ENCODE assay signal across 13 cellular contexts in the genomic region with DNA sequence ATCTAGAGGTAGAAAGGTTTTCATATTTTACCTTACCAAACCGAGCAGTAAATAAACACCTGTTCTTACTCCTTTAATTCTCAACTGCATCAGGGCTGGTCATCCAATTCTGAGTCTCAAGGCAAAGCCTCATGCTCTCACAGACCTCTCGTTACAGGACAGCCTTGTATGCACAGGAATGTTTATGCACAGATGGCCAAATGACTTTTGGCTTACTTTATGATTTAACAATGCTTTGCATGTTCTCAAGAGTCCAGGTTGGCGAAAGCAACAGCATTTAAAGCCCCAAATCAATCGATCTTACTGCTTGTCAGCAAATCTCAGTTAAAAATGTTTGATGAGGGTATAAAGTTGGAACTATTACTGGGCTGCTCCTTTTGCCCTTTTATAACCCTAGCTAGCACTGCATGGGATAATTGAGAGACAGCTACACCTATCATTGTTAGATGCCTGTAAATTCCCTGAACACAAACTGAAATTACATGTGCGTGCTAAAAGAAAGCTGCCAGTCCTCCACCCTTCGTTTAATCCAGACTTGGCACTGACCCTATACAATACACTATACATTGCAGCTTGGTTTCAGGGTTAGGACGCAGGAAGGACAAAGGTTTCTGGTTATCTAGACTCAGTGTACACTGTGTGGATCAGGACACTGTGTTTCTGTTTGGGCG.
A peak's percentile ranks its signal among the peaks of the same experiment; 100 is the strongest.
DNase-seq lines count a peak whose midpoint lies in the region; ATAC-seq and TF ChIP-seq lines count a peak whose summit lies in the region.
"Had no signal": no experiment of that assay in that cellular context is flagged by ENCODE, and none has a peak within 500 bp of the region (broad histone marks: within the 10 kb centered on the region; RNA-seq: fewer than 3 reads in every experiment).

No MANE protein-coding gene starts in this region.

- H3K9me2 ChIP-seq in GM23248 (ENCODE audit: insufficient read depth), result no peaks in the 10 kb centered on the region

- POLR2A ChIA-PET in CD8-positive, alpha-beta T cell (lab: Charles Lee), result no interaction called here

- no peaks in the 10 kb centered on the region for H3F3A ChIP-seq in GM23248 (ENCODE audit: insufficient read depth)

- no peak for ATAC-seq in CD8-positive, alpha-beta T cell
- ATAC-seq: activated naive CD8-positive, alpha-beta T cell treated with anti-CD3 and anti-CD28 coated beads, Interleukin-2, amount 50 U/mL, for 24 hours; HCT116 had no signal

- DNase-seq in GM23248 (peak; percentile 18), choroid plexus epithelial cell (ENCODE audit: low read depth) (peak; percentile 19), kidney glomerular epithelial cell (lab: John Stamatoyannopoulos, UW) (peak; percentile 48), iPS-NIHi7 (ENCODE audit: extremely low spot score) (no peak), Kasumi-1 (lab: John Stamatoyannopoulos, UW) (no peak)
- DNase-seq in activated CD4-positive, alpha-beta T cell treated with anti-CD3 and anti-CD28 coated beads, Interleukin-2, amount 50 U/mL, for 4 hours, result no peak
- no peak for DNase-seq in CD8-positive, alpha-beta T cell
- DNase-seq: activated naive CD8-positive, alpha-beta T cell treated with anti-CD3 and anti-CD28 coated beads, Interleukin-2, amount 50 U/mL, for 24 hours; natural killer cell; NCI-H774 had no signal

- no peak overlapping the region for H3K4me2 ChIP-seq in GM23248 (ENCODE audit: unreplicated experiment)

- peaks cover 6% of the 10 kb centered on the region for H3K27me3 Mint-ChIP-seq in CD8-positive, alpha-beta T cell (ENCODE audit: low read depth)
- H3K27me3 Mint-ChIP-seq: activated naive CD8-positive, alpha-beta T cell treated with anti-CD3 and anti-CD28 coated beads, Interleukin-2, amount 50 U/mL, for 24 hours; B cell had no signal

- no peak for TF ChIP-seq CTCF in choroid plexus epithelial cell (conservative IDR thresholded peaks at IDR 0.05; ENCODE audit: low read depth, low read length)
- no peak for TF ChIP-seq CTCF in CD8-positive, alpha-beta T cell (IDR thresholded peaks at IDR 0.05)

- H3K27me3 ChIP-seq in GM23248 (replicated peaks; ENCODE audit: insufficient read depth) (no peaks in the 10 kb centered on the region; the same call in 1 of the 2 replicates), rectal smooth muscle tissue (ENCODE audit: control insufficient read depth, insufficient read depth, low read length) (no peaks in the 10 kb centered on the region)
- no peaks in the 10 kb centered on the region for H3K27me3 ChIP-seq in CD8-positive, alpha-beta T cell (ENCODE audit: insufficient read depth, low read length)

- H3K9me3 ChIP-seq in GM23248 (ENCODE audit: low read depth), result no peaks in the 10 kb centered on the region
- no peaks in the 10 kb centered on the region for H3K9me3 ChIP-seq in CD8-positive, alpha-beta T cell (ENCODE audit: low read length)

- no peaks in the 10 kb centered on the region for H3K36me3 Mint-ChIP-seq in CD8-positive, alpha-beta T cell

- WGBS in GM23248 (ENCODE audit: low coverage in 1 of 2, low lambda C conversion rate in 2 of 2, missing lambda C conversion rate in 2 of 2), 2 experiments, result 59 to 60% methylated on average over 8 of the region's 8 CpGs

- intact Hi-C loops in CD8-positive, alpha-beta T cell (cut with DNase I, micrococcal nuclease), result no loop called here

- H3K4me3 ChIP-seq in GM23248, result no peak overlapping the region
- H3K4me3 ChIP-seq in choroid plexus epithelial cell (ENCODE audit: low read depth, low read length), result no peak overlapping the region
- no peak overlapping the region for H3K4me3 ChIP-seq in rectal smooth muscle tissue (ENCODE audit: low read length)
- H3K4me3 ChIP-seq in CD8-positive, alpha-beta T cell (ENCODE audit: low read depth, low read length), result no peak overlapping the region

- peaks cover 3% of the 10 kb centered on the region for H3K4me1 Mint-ChIP-seq in CD8-positive, alpha-beta T cell (ENCODE audit: low read depth)
- H3K4me1 Mint-ChIP-seq: activated naive CD8-positive, alpha-beta T cell treated with anti-CD3 and anti-CD28 coated beads, Interleukin-2, amount 50 U/mL, for 24 hours had no signal

- H3K4me1 ChIP-seq in GM23248 (ENCODE audit: insufficient read depth) (no peaks in the 10 kb centered on the region; the same call in 1 of the 2 replicates), rectal smooth muscle tissue (ENCODE audit: control insufficient read depth, insufficient read depth, low read length) (peaks cover 16% of the 10 kb centered on the region)
- H3K4me1 ChIP-seq in CD8-positive, alpha-beta T cell (ENCODE audit: insufficient read depth, low read length), result no peaks in the 10 kb centered on the region

- no peak overlapping the region for H3K27ac Mint-ChIP-seq in CD8-positive, alpha-beta T cell
- H3K27ac Mint-ChIP-seq: activated naive CD8-positive, alpha-beta T cell treated with anti-CD3 and anti-CD28 coated beads, Interleukin-2, amount 50 U/mL, for 24 hours; B cell had no signal

- H3K27ac ChIP-seq in GM23248, result no peak overlapping the region
- H3K27ac ChIP-seq in rectal smooth muscle tissue (ENCODE audit: low read depth, low read length), result peak overlapping the region; percentile 19
- H3K27ac ChIP-seq in CD8-positive, alpha-beta T cell (ENCODE audit: low read depth, low read length), result no peak overlapping the region

- H3K4me3 Mint-ChIP-seq in CD8-positive, alpha-beta T cell, result no peak overlapping the region
- H3K4me3 Mint-ChIP-seq: activated naive CD8-positive, alpha-beta T cell treated with anti-CD3 and anti-CD28 coated beads, Interleukin-2, amount 50 U/mL, for 24 hours; B cell; natural killer cell had no signal

- no peaks in the 10 kb centered on the region for H4K20me1 ChIP-seq in GM23248 (ENCODE audit: insufficient read depth)

- H3K9me3 Mint-ChIP-seq in CD8-positive, alpha-beta T cell, result no peaks in the 10 kb centered on the region
- H3K9me3 Mint-ChIP-seq: activated naive CD8-positive, alpha-beta T cell treated with anti-CD3 and anti-CD28 coated beads, Interleukin-2, amount 50 U/mL, for 24 hours; natural killer cell had no signal

- CTCF ChIA-PET in CD8-positive, alpha-beta T cell (lab: Charles Lee), result no interaction called here

- H2AFZ ChIP-seq in GM23248, result no peak overlapping the region

- H3K79me2 ChIP-seq in GM23248 (ENCODE audit: insufficient read depth), result no peaks in the 10 kb centered on the region

- H3K9ac ChIP-seq in GM23248 (no peak overlapping the region), rectal smooth muscle tissue (ENCODE audit: low read length) (no peak overlapping the region)

- in situ Hi-C loops in GM23248 (cut with MboI), result no loop called here

- H3K36me3 ChIP-seq in GM23248 (ENCODE audit: low read depth) (no peaks in the 10 kb centered on the region), rectal smooth muscle tissue (ENCODE audit: control insufficient read depth, insufficient read depth, low read length) (no peaks in the 10 kb centered on the region)
- H3K36me3 ChIP-seq in CD8-positive, alpha-beta T cell (ENCODE audit: insufficient read depth, low read length), result no peaks in the 10 kb centered on the region

Comparison
In these comparisons a context has a peak if more than half of its experiments do, and no peak if none do; other contexts are left out.
1. DNase-seq: peak in GM23248 (single experiment), choroid plexus epithelial cell (single experiment) and kidney glomerular epithelial cell (single experiment); none in iPS-NIHi7 (single experiment), Kasumi-1 (0 of 2), activated CD4-positive, alpha-beta T cell treated with anti-CD3 and anti-CD28 coated beads, Interleukin-2, amount 50 U/mL, for 4 hours (0 of 2) and CD8-positive, alpha-beta T cell (0 of 7).